2 cellular contexts compared by ENCODE assay signal in genomic region chr15:74200394-74200793, GRCh38.
TF ChIP-seq lines count a peak whose summit lies in the region.

No MANE protein-coding gene starts in this region.

TF ChIP-seq in endothelial cell of umbilical vein, 7 proteins besides CTCF, POLR2A, EP300 and RAD21:
- TF ChIP-seq MAX (IDR thresholded peaks at IDR 0.05; ENCODE audit: insufficient read depth, insufficient read length) (no peak), FOS (IDR thresholded peaks at IDR 0.05; ENCODE audit: borderline replicate concordance, insufficient read depth, low read length) (no peak), JUN (IDR thresholded peaks at IDR 0.05; ENCODE audit: borderline replicate concordance, insufficient read depth, insufficient read length, low read depth) (no peak), GATA2 (IDR thresholded peaks at IDR 0.05; ENCODE audit: insufficient read depth, insufficient read length, low read depth, low read length) (no peak), MYC (IDR thresholded peaks at IDR 0.05; ENCODE audit: low read depth, low read length) (no peak), EZH2 (IDR thresholded peaks at IDR 0.05; ENCODE audit: borderline replicate concordance, low read depth, low read length, severe bottlenecking) (no peak), POLR2AphosphoS5 (IDR thresholded peaks at IDR 0.05; ENCODE audit: insufficient read depth, low read depth, low read length) (no peak)

TF ChIP-seq in HEK293T, 16 proteins besides CTCF, POLR2A, EP300 and RAD21 (continued from another document):
- TF ChIP-seq PKNOX1 (IDR thresholded peaks at IDR 0.05) = no peak
- TF ChIP-seq SUZ12 (IDR thresholded peaks at IDR 0.05) = no peak
- no peak for TF ChIP-seq ZNF384 (IDR thresholded peaks at IDR 0.05)
- TF ChIP-seq FOXM1 (IDR thresholded peaks at IDR 0.05; ENCODE audit: borderline replicate concordance) = no peak
- TF ChIP-seq NFRKB (IDR thresholded peaks at IDR 0.05) = no peak
- no peak for TF ChIP-seq FOXK2 (IDR thresholded peaks at IDR 0.05)
- no peak for TF ChIP-seq LEF1 (IDR thresholded peaks at IDR 0.05; ENCODE audit: borderline replicate concordance)
- TF ChIP-seq TARDBP (IDR thresholded peaks at IDR 0.05) = no peak
- TF ChIP-seq ARNT (IDR thresholded peaks at IDR 0.05) = no peak
- no peak for TF ChIP-seq BHLHE40 (IDR thresholded peaks at IDR 0.05; ENCODE audit: borderline replicate concordance)
- TF ChIP-seq SP1 (IDR thresholded peaks at IDR 0.05) = no peak
- no peak for TF ChIP-seq CTBP1 (IDR thresholded peaks at IDR 0.05; ENCODE audit: borderline replicate concordance)
- TF ChIP-seq FOXA1 (IDR thresholded peaks at IDR 0.05) = no peak
- no peak for TF ChIP-seq HDGF (IDR thresholded peaks at IDR 0.05; ENCODE audit: borderline replicate concordance)
- no peak for TF ChIP-seq ELF4 (IDR thresholded peaks at IDR 0.05)
TF ChIP-seq in HEK293T: peak in this region for 0.
